2 cellular contexts compared by ENCODE assay signal in genomic region chr1:22259581-22260282, GRCh38.
TF ChIP-seq lines count a peak whose summit lies in the region.

No MANE protein-coding gene starts in this region.

TF ChIP-seq in GM23338, 12 proteins besides CTCF, POLR2A, EP300 and RAD21:
- TF ChIP-seq ZNF462 (CRISPR knock-in tag; IDR thresholded peaks at IDR 0.05) = no peak
- TF ChIP-seq JUNB (IDR thresholded peaks at IDR 0.05; ENCODE audit: unreplicated experiment) = no peak

TF ChIP-seq in H1, 55 proteins besides CTCF, POLR2A, EP300 and RAD21 (continued from another document):
- no peak for TF ChIP-seq ATF2 (IDR thresholded peaks at IDR 0.05; ENCODE audit: low read length)
- no peak for TF ChIP-seq ATF3 (IDR thresholded peaks at IDR 0.05; ENCODE audit: insufficient read depth, low read depth, low read length)
- no peak for TF ChIP-seq CTBP2 (IDR thresholded peaks at IDR 0.05; ENCODE audit: borderline replicate concordance, insufficient read depth, insufficient read length, low read length)
- TF ChIP-seq KDM4A (IDR thresholded peaks at IDR 0.05; ENCODE audit: low read depth, low read length, severe bottlenecking) = no peak
- TF ChIP-seq YY1 (IDR thresholded peaks at IDR 0.05; ENCODE audit: low read depth, low read length) = no peak
- TF ChIP-seq RBBP5 (IDR thresholded peaks at IDR 0.05; ENCODE audit: borderline replicate concordance, low read depth, low read length) = no peak
